ENCODE assay signal across 1 cellular context in genomic region chr20:57383447-57384347, GRCh38.
TF ChIP-seq lines count a peak whose summit lies in the region.

No MANE protein-coding gene starts in this region.

TF ChIP-seq in GM23338, 12 proteins besides CTCF, POLR2A, EP300 and RAD21 (continued from another document):
- no peak for TF ChIP-seq ZNF462 (CRISPR knock-in tag; IDR thresholded peaks at IDR 0.05)
- no peak for TF ChIP-seq EZH2phosphoT487 (IDR thresholded peaks at IDR 0.05; ENCODE audit: unreplicated experiment)
- no peak for TF ChIP-seq NANOG (IDR thresholded peaks at IDR 0.05; ENCODE audit: borderline replicate concordance)
- no peak for TF ChIP-seq POLR2AphosphoS5 (IDR thresholded peaks at IDR 0.05; ENCODE audit: low read depth)
- TF ChIP-seq EZH2 (IDR thresholded peaks at IDR 0.05; ENCODE audit: low read depth, unreplicated experiment): no peak
